Comparison of ENCODE assay signal across 2 cellular contexts in the genomic region with DNA sequence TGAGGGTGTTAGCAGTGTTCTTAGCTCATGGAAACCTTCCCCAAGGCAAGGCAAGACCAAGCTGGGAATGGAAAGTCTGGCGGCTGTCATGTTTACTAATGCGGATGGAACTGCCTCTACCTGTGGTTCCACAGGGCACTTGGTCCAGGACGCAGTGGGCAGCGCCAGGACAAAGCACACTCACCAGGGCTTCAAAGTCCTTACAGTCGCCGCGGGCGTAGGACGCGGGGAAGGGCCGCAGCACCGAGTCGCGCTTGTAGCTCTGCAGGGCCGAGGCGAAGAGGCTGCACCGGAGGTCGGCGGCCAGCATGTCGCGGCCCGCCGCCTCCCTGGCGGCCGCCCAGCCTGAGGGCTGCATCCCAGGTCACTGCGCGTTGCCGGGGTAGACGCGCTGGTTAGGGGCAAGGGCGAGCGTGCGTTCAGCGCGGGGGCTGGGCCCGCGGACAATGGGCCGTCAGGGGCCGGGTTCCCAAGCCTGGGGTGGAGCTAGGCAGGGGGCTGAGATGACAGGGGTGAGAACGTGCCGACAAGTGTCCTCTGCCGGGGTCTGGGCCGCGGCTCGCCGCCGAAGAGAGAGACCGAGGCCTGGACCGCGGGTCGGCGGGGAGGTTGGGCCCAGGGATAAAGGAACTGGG.
TF ChIP-seq lines count a peak whose summit lies in the region.

No MANE protein-coding gene starts in this region.

TF ChIP-seq in SK-N-SH, 30 proteins besides CTCF, POLR2A, EP300 and RAD21:
- TF ChIP-seq MXI1 (IDR thresholded peaks at IDR 0.05; ENCODE audit: low read depth, low read length) = peak; percentile 6; the same call in 1 of the 2 replicates
- TF ChIP-seq JUND (IDR thresholded peaks at IDR 0.05) = no peak
TF ChIP-seq in SK-N-SH: peak in this region for 1.

TF ChIP-seq in endothelial cell of umbilical vein, 7 proteins besides CTCF, POLR2A, EP300 and RAD21:
- TF ChIP-seq POLR2AphosphoS5 (IDR thresholded peaks at IDR 0.05; ENCODE audit: insufficient read depth, low read depth, low read length) (no peak), FOS (IDR thresholded peaks at IDR 0.05; ENCODE audit: borderline replicate concordance, insufficient read depth, low read length) (no peak), EZH2 (IDR thresholded peaks at IDR 0.05; ENCODE audit: borderline replicate concordance, low read depth, low read length, severe bottlenecking) (no peak), MYC (IDR thresholded peaks at IDR 0.05; ENCODE audit: low read depth, low read length) (no peak), JUN (IDR thresholded peaks at IDR 0.05; ENCODE audit: borderline replicate concordance, insufficient read depth, insufficient read length, low read depth) (no peak), GATA2 (IDR thresholded peaks at IDR 0.05; ENCODE audit: insufficient read depth, insufficient read length, low read depth, low read length) (no peak)
- TF ChIP-seq, protein P1, sequence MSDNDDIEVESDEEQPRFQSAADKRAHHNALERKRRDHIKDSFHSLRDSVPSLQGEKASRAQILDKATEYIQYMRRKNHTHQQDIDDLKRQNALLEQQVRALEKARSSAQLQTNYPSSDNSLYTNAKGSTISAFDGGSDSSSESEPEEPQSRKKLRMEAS (IDR thresholded peaks at IDR 0.05; ENCODE audit: insufficient read depth, insufficient read length) = no peak
